In the genomic region with DNA sequence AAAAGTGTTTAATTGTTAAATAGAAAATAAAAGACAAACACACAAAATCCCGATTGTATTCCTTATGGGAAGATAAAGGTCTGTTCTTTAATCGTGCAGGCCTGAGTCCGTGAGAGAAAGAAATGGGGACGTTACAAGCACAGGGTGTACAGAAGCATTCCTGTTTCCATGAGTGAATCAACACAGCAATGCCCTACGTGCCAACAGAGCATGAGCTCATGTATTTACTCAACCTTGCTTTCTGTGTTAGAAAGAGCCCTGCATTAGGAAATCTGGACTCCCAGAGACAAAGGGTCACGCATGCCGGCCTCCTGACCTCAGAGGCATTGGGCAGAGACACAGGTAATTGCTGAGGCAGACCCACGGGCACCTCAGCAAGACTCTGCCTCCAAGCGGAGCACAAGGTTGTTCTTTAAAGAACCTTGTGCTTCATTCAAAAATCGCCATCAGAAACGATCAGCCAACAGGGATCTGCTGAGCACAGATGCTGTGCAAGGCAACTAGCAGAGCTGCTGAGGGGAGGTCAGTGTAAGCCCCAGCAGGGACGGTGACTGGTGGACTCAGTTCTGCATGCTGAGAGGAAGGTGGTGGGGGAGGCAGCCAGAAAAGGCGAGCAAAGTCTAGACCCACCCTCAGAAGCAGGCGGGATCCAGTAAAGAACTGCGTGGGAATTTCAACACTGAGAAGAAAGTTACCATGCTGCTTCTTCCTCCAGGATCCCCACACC, we compare ENCODE assay signal across 9 cellular contexts.
DNase-seq lines count a peak whose midpoint lies in the region; ATAC-seq and TF ChIP-seq lines count a peak whose summit lies in the region.
"Had no signal": no experiment of that assay in that cellular context is flagged by ENCODE, and none has a peak within 500 bp of the region (broad histone marks: within the 10 kb centered on the region; RNA-seq: fewer than 3 reads in every experiment).

No MANE protein-coding gene starts in this region.

- H3K27ac ChIP-seq in epithelial cell of prostate, result peak overlapping the region; percentile 54

- TF ChIP-seq CTCF in AG10803 (conservative IDR thresholded peaks at IDR 0.05; ENCODE audit: low read length) (no peak), BE2C (IDR thresholded peaks at IDR 0.05; ENCODE audit: low read depth, low read length) (no peak)

- H3K9me3 ChIP-seq in mucosa of stomach (ENCODE audit: control insufficient read depth, low read length) (no peaks in the 10 kb centered on the region), BE2C (no peaks in the 10 kb centered on the region)

- H3K4me3 ChIP-seq in AG10803 (ENCODE audit: low read length), result no peak overlapping the region
- peak overlapping the region; percentile 7 for H3K4me3 ChIP-seq in mucosa of stomach (ENCODE audit: low read length)
- no peak overlapping the region for H3K4me3 ChIP-seq in BE2C (ENCODE audit: low read depth, low read length)

- DNase-seq in AG10803 (ENCODE audit: low read depth) (peak; percentile 79), NCI-H510A (lab: John Stamatoyannopoulos, UW) (peak; percentile 16), epithelial cell of prostate (ENCODE audit: low read depth, low spot score) (peak; percentile 64), BE2C (no peak), hypothalamus (lab: John Stamatoyannopoulos, UW) (no peak)
- DNase-seq in stimulated activated CD4-positive, alpha-beta T cell treated with anti-CD3 and anti-CD28 coated beads, Interleukin-4, amount 100 ng/mL, for 24 hours, result no peak
- DNase-seq: CD8-positive, alpha-beta T cell had no signal

- H3K9ac ChIP-seq in mucosa of stomach (ENCODE audit: low read length), result peak overlapping the region; percentile 66

- H3K27me3 ChIP-seq in mucosa of stomach (ENCODE audit: control insufficient read depth, insufficient read depth, low read length), result no peaks in the 10 kb centered on the region
- no peaks in the 10 kb centered on the region for H3K27me3 ChIP-seq in BE2C

- peaks cover 27% of the 10 kb centered on the region for H3K4me1 ChIP-seq in mucosa of stomach (ENCODE audit: control insufficient read depth, insufficient read depth, low read length)
- peaks cover 27% of the 10 kb centered on the region for H3K4me1 ChIP-seq in BE2C

- no peak for ATAC-seq in GM21723 (IDR thresholded peaks at IDR 0.05; ENCODE audit: unreplicated experiment)
- ATAC-seq: CD8-positive, alpha-beta T cell had no signal

- H3K36me3 ChIP-seq in mucosa of stomach (ENCODE audit: control insufficient read depth, insufficient read depth, low read length), result peaks cover 3% of the 10 kb centered on the region
- peaks cover 7% of the 10 kb centered on the region for H3K36me3 ChIP-seq in BE2C

Comparison
In these comparisons a context has a peak if more than half of its experiments do, and no peak if none do; other contexts are left out.
1. DNase-seq: peak in AG10803 (single experiment), NCI-H510A (single experiment) and epithelial cell of prostate (single experiment); none in stimulated activated CD4-positive, alpha-beta T cell treated with anti-CD3 and anti-CD28 coated beads, Interleukin-4, amount 100 ng/mL, for 24 hours (single experiment), BE2C (single experiment) and hypothalamus (0 of 51).